ENCODE assay signal across 8 cellular contexts in genomic region chr15:65376767-65377104, GRCh38. TPM values are rescaled to one million over a fixed set of nuclear protein-coding genes. Genes with fewer than 3 reads are reported as not detected.
A peak's percentile ranks its signal among the peaks of the same experiment; 100 is the strongest.
DNase-seq lines count a peak whose midpoint lies in the region.

No MANE protein-coding gene starts in this region.

- peak overlapping the region; percentile 98 for H3K18ac ChIP-seq in trophoblast cell (ENCODE audit: low read length)

- peak overlapping the region; percentile 58 for H2BK12ac ChIP-seq in trophoblast cell (ENCODE audit: low read length)

- peak overlapping the region; percentile 67 for H2AK5ac ChIP-seq in trophoblast cell (ENCODE audit: low read length)

- no peaks in the 10 kb centered on the region for H3K27me3 ChIP-seq in trophoblast cell (ENCODE audit: insufficient read depth, low read length)

- peak overlapping the region; percentile 93 for H3K27ac ChIP-seq in trophoblast cell (ENCODE audit: low read depth, low read length)

- H3K79me1 ChIP-seq in trophoblast cell (ENCODE audit: low read length), result peaks cover 23% of the 10 kb centered on the region

- peak overlapping the region; percentile 61 for H3K4me2 ChIP-seq in trophoblast cell (ENCODE audit: low read length)

- peak overlapping the region; percentile 46 for H2AFZ ChIP-seq in trophoblast cell (ENCODE audit: insufficient read depth, low read length, poor library complexity)

- H3K79me2 ChIP-seq in trophoblast cell (ENCODE audit: control insufficient read depth, insufficient read depth, low read length, poor library complexity), result peaks cover 21% of the 10 kb centered on the region

- peak overlapping the region; percentile 98 for H3K4me3 ChIP-seq in trophoblast cell (ENCODE audit: low read depth, low read length)

- peak overlapping the region; percentile 83 for H4K8ac ChIP-seq in trophoblast cell (ENCODE audit: low read depth, low read length)

- H3K9ac ChIP-seq in trophoblast cell (ENCODE audit: low read length), result peak overlapping the region; percentile 67

- H4K12ac ChIP-seq in trophoblast cell (ENCODE audit: low read depth, low read length), result no peak overlapping the region

- peak overlapping the region; percentile 97 for H4K91ac ChIP-seq in trophoblast cell (ENCODE audit: low read depth, low read length)

- peak overlapping the region; percentile 96 for H3K4ac ChIP-seq in trophoblast cell (ENCODE audit: low read depth, low read length)

- H3K9me3 ChIP-seq in trophoblast cell (ENCODE audit: insufficient read depth, low read depth, low read length), result no peaks in the 10 kb centered on the region

- peak; percentile 58 for DNase-seq in DMS53 (lab: John Stamatoyannopoulos, UW)
- peak; percentile 30 for DNase-seq in RPMI8226
- DNase-seq in fibroblast of peridontal ligament (ENCODE audit: extremely low read depth), result peak; percentile 6
- no peak for DNase-seq in trophoblast cell
- no peak for DNase-seq in activated CD4-positive, CD25-positive, alpha-beta regulatory T cell treated with anti-CD3 and anti-CD28 coated beads, Interleukin-2, amount 50 U/mL, for 72 hours
- no peak for DNase-seq in globus pallidus (ENCODE audit: low spot score)
- no peak for DNase-seq in activated CD8-positive, alpha-beta memory T cell treated with anti-CD3 and anti-CD28 coated beads, Interleukin-2, amount 50 U/mL, for 48 hours
- DNase-seq in ureter (ENCODE audit: low spot score), result no peak

- H3K14ac ChIP-seq in trophoblast cell (ENCODE audit: low read length), result peak overlapping the region; percentile 94

- H3K4me1 ChIP-seq in trophoblast cell (ENCODE audit: control insufficient read depth in 1 of 2, insufficient read depth in 2 of 2, low read length in 2 of 2), result peaks cover 14 to 15% of the 10 kb centered on the region in 2 experiments

- H2BK5ac ChIP-seq in trophoblast cell (ENCODE audit: low read depth, low read length, poor library complexity), result peak overlapping the region; percentile 95

- peaks cover 29 to 32% of the 10 kb centered on the region in 2 experiments for H3K36me3 ChIP-seq in trophoblast cell (ENCODE audit: control insufficient read depth in 1 of 2, insufficient read depth in 2 of 2, low read length in 2 of 2)

- H3K23ac ChIP-seq in trophoblast cell (ENCODE audit: low read length), result no peak overlapping the region

- H2BK120ac ChIP-seq in trophoblast cell (ENCODE audit: insufficient read depth, low read length, poor library complexity), result peak overlapping the region; percentile 90

- no CpG with 5 or more reads among the region's 21 CpGs for WGBS in trophoblast cell (ENCODE audit: extremely low coverage, insufficient coverage, insufficient read length)

RNA-seq across cellular contexts. Expression of gene IGDCC3, which starts 1.1 kb away (rescaled TPM):
- polyA plus RNA-seq in trophoblast cell (2013), result 144 and 157 TPM in 2 replicates
- total RNA-seq in ureter, result 1.6 TPM

RNA-seq across cellular contexts. Expression of gene IGDCC4, which starts 46.0 kb away (rescaled TPM):
- polyA plus RNA-seq in trophoblast cell (2013), result 2.7 and 2.9 TPM in 2 replicates
- total RNA-seq in ureter, result 2.1 TPM

Comparison
In these comparisons a context has a peak if more than half of its experiments do, and no peak if none do; other contexts are left out.
1. DNase-seq: peak in DMS53 (single experiment), RPMI8226 (single experiment) and fibroblast of peridontal ligament (single experiment); none in trophoblast cell (0 of 2), activated CD4-positive, CD25-positive, alpha-beta regulatory T cell treated with anti-CD3 and anti-CD28 coated beads, Interleukin-2, amount 50 U/mL, for 72 hours (single experiment), globus pallidus (single experiment), activated CD8-positive, alpha-beta memory T cell treated with anti-CD3 and anti-CD28 coated beads, Interleukin-2, amount 50 U/mL, for 48 hours (single experiment) and ureter (single experiment).